ENCODE assay signal across 1 cellular context in genomic region chr4:54092405-54092759, GRCh38.
TF ChIP-seq lines count a peak whose summit lies in the region.

No MANE protein-coding gene starts in this region.

TF ChIP-seq in H1, 55 proteins besides CTCF, POLR2A, EP300 and RAD21:
- TF ChIP-seq EZH2 (IDR thresholded peaks at IDR 0.05; ENCODE audit: low read depth, low read length, severe bottlenecking) (peak; percentile 74), JUN (IDR thresholded peaks at IDR 0.05; ENCODE audit: low read depth, low read length) (no peak)
